Comparison of ENCODE assay signal across 12 cellular contexts in the genomic region with DNA sequence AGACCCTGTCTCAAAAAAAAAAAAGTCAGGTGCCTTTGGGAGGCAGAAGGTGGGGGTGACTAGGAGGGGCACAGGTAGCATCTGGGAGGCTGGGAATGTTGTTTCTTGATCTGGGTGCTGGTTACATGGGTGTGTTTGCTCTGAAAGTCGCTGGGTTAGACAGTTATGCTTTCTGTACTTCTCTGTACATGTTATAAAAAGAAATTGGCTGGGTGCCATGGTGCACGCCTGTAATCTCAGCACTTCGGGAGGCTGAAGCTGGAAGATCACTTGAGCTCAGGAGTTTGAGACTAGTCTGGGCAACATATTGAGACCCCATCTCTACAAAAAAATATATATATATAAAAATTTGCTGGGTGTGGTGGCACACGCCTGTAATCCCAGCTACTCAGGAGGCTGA. TPM values are rescaled to one million over a fixed set of nuclear protein-coding genes. Genes with fewer than 3 reads are reported as not detected.
A peak's percentile ranks its signal among the peaks of the same experiment; 100 is the strongest.
DNase-seq lines count a peak whose midpoint lies in the region; ATAC-seq, FAIRE-seq and TF ChIP-seq lines count a peak whose summit lies in the region.
"Had no signal": no experiment of that assay in that cellular context is flagged by ENCODE, and none has a peak within 500 bp of the region (broad histone marks: within the 10 kb centered on the region; RNA-seq: fewer than 3 reads in every experiment).

No MANE protein-coding gene starts in this region.

- 23% methylated on average over 4 of the region's 4 CpGs; no CpG with 5 or more reads in 1 of the 2 donors for WGBS in transverse colon (ENCODE audit: low coverage in 1 of 2), 2 donors

- H3K27me3 ChIP-seq in right atrium auricular region = no peaks in the 10 kb centered on the region
- H3K27me3 ChIP-seq in astrocyte (ENCODE audit: insufficient read depth, low read length) = no peaks in the 10 kb centered on the region
- H3K27me3 ChIP-seq in transverse colon = no peaks in the 10 kb centered on the region

- H3K27ac Mint-ChIP-seq in astrocyte (ENCODE audit: unreplicated experiment) = peak overlapping the region; percentile 26

- peaks cover 72% of the 10 kb centered on the region for H3K79me2 ChIP-seq in astrocyte (ENCODE audit: insufficient read depth, low read length)

- no peak overlapping the region for H2AFZ ChIP-seq in astrocyte (ENCODE audit: low read depth, low read length)
- H2AFZ ChIP-seq: PC-9 had no signal

- ATAC-seq in Right ventricle myocardium superior (ENCODE audit: poor library complexity) (peak; percentile 74), GM19328 (IDR thresholded peaks at IDR 0.05; ENCODE audit: unreplicated experiment) (no peak), HG02970 (IDR thresholded peaks at IDR 0.05; ENCODE audit: low FRiP score, unreplicated experiment) (no peak)

- peaks cover 2% of the 10 kb centered on the region for H3K36me3 Mint-ChIP-seq in astrocyte (ENCODE audit: low read depth, unreplicated experiment)

- DNase-seq in Right ventricle myocardium superior (peak; percentile 58), right atrium auricular region (ENCODE audit: low spot score) (no peak), astrocyte (ENCODE audit: low read depth) (no peak), iris pigment epithelial cell (ENCODE audit: low read depth) (peak; percentile 36), transverse colon (peak; percentile 82), SIG-M5 treated with dmso at 0.1 percent for 504 hours (lab: John Stamatoyannopoulos, UW; ENCODE audit: unreplicated experiment) (no peak)
- DNase-seq: AML-193; stimulated activated CD4-positive, alpha-beta T cell treated with anti-CD3 and anti-CD28 coated beads, Interleukin-12 subunit alpha, Interleukin-12 subunit beta, amount 100 ng/mL, for 4 hours had no signal

- intact Hi-C loops in Right ventricle myocardium superior (cut with DNase I) (no loop called here), transverse colon (cut with DNase I; ENCODE audit: low total_unique reads) (no loop called here)

- H3K9ac ChIP-seq in astrocyte (ENCODE audit: low read length) = no peak overlapping the region

- H3K9me3 ChIP-seq in right atrium auricular region = no peaks in the 10 kb centered on the region
- H3K9me3 ChIP-seq in astrocyte (ENCODE audit: insufficient read depth, low read depth, low read length) = no peaks in the 10 kb centered on the region
- H3K9me3 ChIP-seq in transverse colon = no peaks in the 10 kb centered on the region

- H3K27ac ChIP-seq in right atrium auricular region (no peak overlapping the region), astrocyte (ENCODE audit: low read depth, low read length) (no peak overlapping the region), transverse colon (peak overlapping the region; percentile 79 to 92 (median 86))
- H3K27ac ChIP-seq: PC-9 had no signal

- peaks cover under 1% of the 10 kb centered on the region for H3K4me1 Mint-ChIP-seq in astrocyte (ENCODE audit: low read depth, unreplicated experiment)

- no peak for FAIRE-seq in astrocyte (lab: Jason Lieb, UNC)
- FAIRE-seq: G401.6 had no signal

- peaks cover 71% of the 10 kb centered on the region for H4K20me1 ChIP-seq in astrocyte (ENCODE audit: insufficient read depth, low read length)

- no peaks in the 10 kb centered on the region for H3K9me3 Mint-ChIP-seq in astrocyte (ENCODE audit: unreplicated experiment)

- H3K4me3 Mint-ChIP-seq in astrocyte (ENCODE audit: unreplicated experiment) = no peak overlapping the region

- H3K27me3 Mint-ChIP-seq in astrocyte (ENCODE audit: low read depth, unreplicated experiment) = no peaks in the 10 kb centered on the region

- no peak for TF ChIP-seq CTCF in right atrium auricular region (IDR thresholded peaks at IDR 0.05)
- no peak for TF ChIP-seq CTCF in astrocyte (IDR thresholded peaks at IDR 0.05; ENCODE audit: insufficient read depth, low read depth, low read length)
- TF ChIP-seq CTCF in transverse colon (IDR thresholded peaks at IDR 0.05) = no peak

- H3K4me1 ChIP-seq in right atrium auricular region = peaks cover 0 to 32% of the 10 kb centered on the region in 2 donors
- H3K4me1 ChIP-seq in astrocyte (ENCODE audit: insufficient read depth, low read length) = no peaks in the 10 kb centered on the region
- H3K4me1 ChIP-seq in transverse colon = peaks cover 17 to 100% (median 81%) of the 10 kb centered on the region in 4 donors

- H3K4me3 ChIP-seq in right atrium auricular region (no peak overlapping the region), astrocyte (ENCODE audit: insufficient read depth, low read depth, low read length) (no peak overlapping the region), transverse colon (no peak overlapping the region)
- H3K4me3 ChIP-seq: PC-9 had no signal

- H3K36me3 ChIP-seq in right atrium auricular region (peaks cover 2% of the 10 kb centered on the region), astrocyte (ENCODE audit: insufficient read depth, low read length) (peaks cover 6% of the 10 kb centered on the region), transverse colon (no peaks in the 10 kb centered on the region)

- H3K4me2 ChIP-seq in astrocyte (ENCODE audit: low read length) = no peak overlapping the region
- H3K4me2 ChIP-seq: PC-9 had no signal

- no peak for TF ChIP-seq POLR2A in transverse colon (IDR thresholded peaks at IDR 0.05)

- in situ Hi-C loops in transverse colon (cut with MboI; ENCODE audit: low pct_ligation_motif_present in 1 of 4, low pct_unique_long_range_greater_than_20kb in 1 of 4, low sequenced_read_pairs in 3 of 4) = no loop called here

- no peak for TF ChIP-seq EP300 in transverse colon (IDR thresholded peaks at IDR 0.05; ENCODE audit: low read depth)

RNA-seq across cellular contexts. Expression of gene NOSIP, which starts 15.1 kb away (rescaled TPM):
- total RNA-seq in Right ventricle myocardium superior (45.5 TPM), right atrium auricular region (10 to 100 TPM; 39.0 to 62.3 TPM), astrocyte (74.6 and 83.8 TPM in 2 replicates), transverse colon (100 to 1,000 TPM in 1 of 4 donors, 10 to 100 TPM in 3; 56.5 to 105 (median 74.4) TPM)

RNA-seq across cellular contexts. Expression of gene PRRG2, which starts 15.9 kb away (rescaled TPM):
- total RNA-seq in Right ventricle myocardium superior (0.70 TPM), right atrium auricular region (1 to 10 TPM in 1 of 2 donors, under 1 TPM in 1; 0.63 to 2.3 TPM), astrocyte (0.89 and 1.3 TPM in 2 replicates), transverse colon (10 to 100 TPM in 2 of 4 donors, 1 to 10 TPM in 1, under 1 TPM in 1; 0.40 to 22.7 (median 12.2) TPM)

RNA-seq across cellular contexts. Expression of gene PRR12, which starts 25.7 kb away (rescaled TPM):
- 12.6 TPM for total RNA-seq in Right ventricle myocardium superior
- 10 to 100 TPM in 1 of 2 donors, 1 to 10 TPM in 1; 6.6 to 13.3 TPM for total RNA-seq in right atrium auricular region
- total RNA-seq in astrocyte = 29.7 and 29.9 TPM in 2 replicates
- total RNA-seq in transverse colon = 10 to 100 TPM; 12.2 to 54.7 (median 30.0) TPM

RNA-seq across cellular contexts. Expression of gene RCN3, which starts 37.5 kb away (rescaled TPM):
- 7.3 TPM for total RNA-seq in Right ventricle myocardium superior
- 10 to 100 TPM; 15.8 to 17.2 TPM for total RNA-seq in right atrium auricular region
- 20.2 and 27.5 TPM in 2 replicates for total RNA-seq in astrocyte
- total RNA-seq in transverse colon = 100 to 1,000 TPM in 1 of 4 donors, 10 to 100 TPM in 3; 26.2 to 119 (median 57.4) TPM

RNA-seq across cellular contexts. Expression of gene FCGRT, which starts 52.8 kb away (rescaled TPM):
- 98.8 TPM for total RNA-seq in Right ventricle myocardium superior
- total RNA-seq in right atrium auricular region = 100 to 1,000 TPM in 1 of 2 donors, 10 to 100 TPM in 1; 98.2 to 123 TPM
- 32.2 and 40.6 TPM in 2 replicates for total RNA-seq in astrocyte
- 100 to 1,000 TPM; 425 to 562 (median 519) TPM for total RNA-seq in transverse colon

Comparison
In these comparisons a context has a peak if more than half of its experiments do, and no peak if none do; other contexts are left out.
1. DNase-seq: peak in Right ventricle myocardium superior (single experiment), iris pigment epithelial cell (single experiment) and transverse colon (single experiment); none in right atrium auricular region (single experiment), astrocyte (single experiment) and SIG-M5 treated with dmso at 0.1 percent for 504 hours (single experiment).
2. H3K27ac ChIP-seq: peak in transverse colon (4 of 4); none in right atrium auricular region (0 of 2) and astrocyte (single experiment).